1 cellular context compared by ENCODE assay signal in the genomic region with DNA sequence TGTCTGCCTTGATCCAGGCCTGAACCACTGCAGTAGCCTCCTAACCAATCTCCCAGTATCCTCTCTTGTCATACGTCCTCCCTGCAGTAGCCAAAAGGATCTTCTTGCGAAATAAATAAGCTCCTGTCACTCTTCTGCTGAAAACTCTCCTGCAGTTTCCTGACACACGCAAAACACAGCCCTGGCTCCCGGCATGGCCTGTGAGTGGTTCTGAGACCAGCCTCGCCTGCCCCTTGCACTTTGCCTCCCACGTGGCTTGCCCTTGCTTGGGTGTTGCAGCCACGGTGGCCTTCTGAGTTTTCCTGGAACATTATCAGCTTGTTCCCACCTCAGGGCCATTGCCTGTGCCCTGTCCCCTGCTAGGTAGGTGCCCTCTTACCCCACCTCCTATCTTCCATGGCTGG.
TF ChIP-seq lines count a peak whose summit lies in the region.

No MANE protein-coding gene starts in this region.

TF ChIP-seq in HepG2, 621 proteins besides CTCF, POLR2A, EP300 and RAD21 (continued from another document and continues in another):
- 0 out of 2 replicates have a peak, but pooled peaks have one; percentile 51 for TF ChIP-seq ZHX1 (CRISPR knock-in tag; IDR thresholded peaks at IDR 0.05; ENCODE audit: low read depth)
- TF ChIP-seq, protein P1, sequence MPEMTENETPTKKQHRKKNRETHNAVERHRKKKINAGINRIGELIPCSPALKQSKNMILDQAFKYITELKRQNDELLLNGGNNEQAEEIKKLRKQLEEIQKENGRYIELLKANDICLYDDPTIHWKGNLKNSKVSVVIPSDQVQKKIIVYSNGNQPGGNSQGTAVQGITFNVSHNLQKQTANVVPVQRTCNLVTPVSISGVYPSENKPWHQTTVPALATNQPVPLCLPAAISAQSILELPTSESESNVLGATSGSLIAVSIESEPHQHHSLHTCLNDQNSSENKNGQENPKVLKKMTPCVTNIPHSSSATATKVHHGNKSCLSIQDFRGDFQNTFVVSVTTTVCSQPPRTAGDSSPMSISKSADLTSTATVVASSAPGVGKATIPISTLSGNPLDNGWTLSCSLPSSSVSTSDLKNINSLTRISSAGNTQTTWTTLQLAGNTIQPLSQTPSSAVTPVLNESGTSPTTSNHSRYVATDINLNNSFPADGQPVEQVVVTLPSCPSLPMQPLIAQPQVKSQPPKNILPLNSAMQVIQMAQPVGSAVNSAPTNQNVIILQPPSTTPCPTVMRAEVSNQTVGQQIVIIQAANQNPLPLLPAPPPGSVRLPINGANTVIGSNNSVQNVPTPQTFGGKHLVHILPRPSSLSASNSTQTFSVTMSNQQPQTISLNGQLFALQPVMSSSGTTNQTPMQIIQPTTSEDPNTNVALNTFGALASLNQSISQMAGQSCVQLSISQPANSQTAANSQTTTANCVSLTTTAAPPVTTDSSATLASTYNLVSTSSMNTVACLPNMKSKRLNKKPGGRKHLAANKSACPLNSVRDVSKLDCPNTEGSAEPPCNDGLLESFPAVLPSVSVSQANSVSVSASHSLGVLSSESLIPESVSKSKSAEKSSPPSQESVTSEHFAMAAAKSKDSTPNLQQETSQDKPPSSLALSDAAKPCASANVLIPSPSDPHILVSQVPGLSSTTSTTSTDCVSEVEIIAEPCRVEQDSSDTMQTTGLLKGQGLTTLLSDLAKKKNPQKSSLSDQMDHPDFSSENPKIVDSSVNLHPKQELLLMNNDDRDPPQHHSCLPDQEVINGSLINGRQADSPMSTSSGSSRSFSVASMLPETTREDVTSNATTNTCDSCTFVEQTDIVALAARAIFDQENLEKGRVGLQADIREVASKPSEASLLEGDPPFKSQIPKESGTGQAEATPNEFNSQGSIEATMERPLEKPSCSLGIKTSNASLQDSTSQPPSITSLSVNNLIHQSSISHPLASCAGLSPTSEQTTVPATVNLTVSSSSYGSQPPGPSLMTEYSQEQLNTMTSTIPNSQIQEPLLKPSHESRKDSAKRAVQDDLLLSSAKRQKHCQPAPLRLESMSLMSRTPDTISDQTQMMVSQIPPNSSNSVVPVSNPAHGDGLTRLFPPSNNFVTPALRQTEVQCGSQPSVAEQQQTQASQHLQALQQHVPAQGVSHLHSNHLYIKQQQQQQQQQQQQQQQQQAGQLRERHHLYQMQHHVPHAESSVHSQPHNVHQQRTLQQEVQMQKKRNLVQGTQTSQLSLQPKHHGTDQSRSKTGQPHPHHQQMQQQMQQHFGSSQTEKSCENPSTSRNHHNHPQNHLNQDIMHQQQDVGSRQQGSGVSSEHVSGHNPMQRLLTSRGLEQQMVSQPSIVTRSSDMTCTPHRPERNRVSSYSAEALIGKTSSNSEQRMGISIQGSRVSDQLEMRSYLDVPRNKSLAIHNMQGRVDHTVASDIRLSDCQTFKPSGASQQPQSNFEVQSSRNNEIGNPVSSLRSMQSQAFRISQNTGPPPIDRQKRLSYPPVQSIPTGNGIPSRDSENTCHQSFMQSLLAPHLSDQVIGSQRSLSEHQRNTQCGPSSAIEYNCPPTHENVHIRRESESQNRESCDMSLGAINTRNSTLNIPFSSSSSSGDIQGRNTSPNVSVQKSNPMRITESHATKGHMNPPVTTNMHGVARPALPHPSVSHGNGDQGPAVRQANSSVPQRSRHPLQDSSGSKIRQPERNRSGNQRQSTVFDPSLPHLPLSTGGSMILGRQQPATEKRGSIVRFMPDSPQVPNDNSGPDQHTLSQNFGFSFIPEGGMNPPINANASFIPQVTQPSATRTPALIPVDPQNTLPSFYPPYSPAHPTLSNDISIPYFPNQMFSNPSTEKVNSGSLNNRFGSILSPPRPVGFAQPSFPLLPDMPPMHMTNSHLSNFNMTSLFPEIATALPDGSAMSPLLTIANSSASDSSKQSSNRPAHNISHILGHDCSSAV (CRISPR knock-in tag; IDR thresholded peaks at IDR 0.05; ENCODE audit: borderline replicate concordance): peak; percentile 36; the same call in 1 of the 2 replicates
- TF ChIP-seq KDM4B (CRISPR knock-in tag; IDR thresholded peaks at IDR 0.05): no peak
- peak; percentile 96 for TF ChIP-seq SAP130 (CRISPR knock-in tag; IDR thresholded peaks at IDR 0.05; ENCODE audit: low read depth)
- peak; percentile 46; the same call in 1 of the 2 replicates for TF ChIP-seq CCDC6 (CRISPR knock-in tag; IDR thresholded peaks at IDR 0.05)
- no peak for TF ChIP-seq TP53 (CRISPR knock-in tag; conservative IDR thresholded peaks at IDR 0.05)
- TF ChIP-seq ZNF292 (CRISPR knock-in tag; IDR thresholded peaks at IDR 0.05; ENCODE audit: borderline replicate concordance, low read depth): peak; percentile 80; the same call in 1 of the 2 replicates
- no peak for TF ChIP-seq ZNF749 (CRISPR knock-in tag; IDR thresholded peaks at IDR 0.05; ENCODE audit: borderline replicate concordance)
- no peak; the same call in 1 of the 2 replicates for TF ChIP-seq ZNF563 (CRISPR knock-in tag; IDR thresholded peaks at IDR 0.05)
- TF ChIP-seq SMAD1 (CRISPR knock-in tag; IDR thresholded peaks at IDR 0.05; ENCODE audit: borderline replicate concordance, low read depth): no peak
- TF ChIP-seq KLF12 (CRISPR knock-in tag; IDR thresholded peaks at IDR 0.05; ENCODE audit: borderline replicate concordance): no peak
- TF ChIP-seq, protein P2, sequence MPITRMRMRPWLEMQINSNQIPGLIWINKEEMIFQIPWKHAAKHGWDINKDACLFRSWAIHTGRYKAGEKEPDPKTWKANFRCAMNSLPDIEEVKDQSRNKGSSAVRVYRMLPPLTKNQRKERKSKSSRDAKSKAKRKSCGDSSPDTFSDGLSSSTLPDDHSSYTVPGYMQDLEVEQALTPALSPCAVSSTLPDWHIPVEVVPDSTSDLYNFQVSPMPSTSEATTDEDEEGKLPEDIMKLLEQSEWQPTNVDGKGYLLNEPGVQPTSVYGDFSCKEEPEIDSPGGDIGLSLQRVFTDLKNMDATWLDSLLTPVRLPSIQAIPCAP (CRISPR knock-in tag; IDR thresholded peaks at IDR 0.05; ENCODE audit: low read depth): no peak
- 0 out of 2 replicates have a peak, but pooled peaks have one; percentile 29 for TF ChIP-seq ZNF629 (CRISPR knock-in tag; conservative IDR thresholded peaks at IDR 0.05)
- TF ChIP-seq, protein P3, sequence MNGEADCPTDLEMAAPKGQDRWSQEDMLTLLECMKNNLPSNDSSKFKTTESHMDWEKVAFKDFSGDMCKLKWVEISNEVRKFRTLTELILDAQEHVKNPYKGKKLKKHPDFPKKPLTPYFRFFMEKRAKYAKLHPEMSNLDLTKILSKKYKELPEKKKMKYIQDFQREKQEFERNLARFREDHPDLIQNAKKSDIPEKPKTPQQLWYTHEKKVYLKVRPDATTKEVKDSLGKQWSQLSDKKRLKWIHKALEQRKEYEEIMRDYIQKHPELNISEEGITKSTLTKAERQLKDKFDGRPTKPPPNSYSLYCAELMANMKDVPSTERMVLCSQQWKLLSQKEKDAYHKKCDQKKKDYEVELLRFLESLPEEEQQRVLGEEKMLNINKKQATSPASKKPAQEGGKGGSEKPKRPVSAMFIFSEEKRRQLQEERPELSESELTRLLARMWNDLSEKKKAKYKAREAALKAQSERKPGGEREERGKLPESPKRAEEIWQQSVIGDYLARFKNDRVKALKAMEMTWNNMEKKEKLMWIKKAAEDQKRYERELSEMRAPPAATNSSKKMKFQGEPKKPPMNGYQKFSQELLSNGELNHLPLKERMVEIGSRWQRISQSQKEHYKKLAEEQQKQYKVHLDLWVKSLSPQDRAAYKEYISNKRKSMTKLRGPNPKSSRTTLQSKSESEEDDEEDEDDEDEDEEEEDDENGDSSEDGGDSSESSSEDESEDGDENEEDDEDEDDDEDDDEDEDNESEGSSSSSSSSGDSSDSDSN (CRISPR knock-in tag; IDR thresholded peaks at IDR 0.05): peak; percentile 79
- TF ChIP-seq CEBPG (CRISPR knock-in tag; IDR thresholded peaks at IDR 0.05): peak; percentile 93
- TF ChIP-seq SMARCC2 (IDR thresholded peaks at IDR 0.05): no peak
- no peak for TF ChIP-seq U2AF1 (optimal IDR thresholded peaks at IDR 0.05; ENCODE audit: low read depth, low read length)
- peak; percentile 57 for TF ChIP-seq SOX5 (CRISPR knock-in tag; IDR thresholded peaks at IDR 0.05; ENCODE audit: borderline replicate concordance)
- TF ChIP-seq SIN3A (IDR thresholded peaks at IDR 0.05; ENCODE audit: borderline replicate concordance, low read depth, low read length): peak; percentile 80
- TF ChIP-seq PLSCR1 (CRISPR knock-in tag; IDR thresholded peaks at IDR 0.05; ENCODE audit: borderline replicate concordance): no peak
- TF ChIP-seq ATF2 (CRISPR knock-in tag; IDR thresholded peaks at IDR 0.05): peak; percentile 62
- TF ChIP-seq MTF2 (CRISPR knock-in tag; IDR thresholded peaks at IDR 0.05; ENCODE audit: borderline replicate concordance): no peak
- TF ChIP-seq ZNF883 (CRISPR knock-in tag; IDR thresholded peaks at IDR 0.05; ENCODE audit: not compliant biosample characterization): peak; percentile 41
- TF ChIP-seq, protein P4, sequence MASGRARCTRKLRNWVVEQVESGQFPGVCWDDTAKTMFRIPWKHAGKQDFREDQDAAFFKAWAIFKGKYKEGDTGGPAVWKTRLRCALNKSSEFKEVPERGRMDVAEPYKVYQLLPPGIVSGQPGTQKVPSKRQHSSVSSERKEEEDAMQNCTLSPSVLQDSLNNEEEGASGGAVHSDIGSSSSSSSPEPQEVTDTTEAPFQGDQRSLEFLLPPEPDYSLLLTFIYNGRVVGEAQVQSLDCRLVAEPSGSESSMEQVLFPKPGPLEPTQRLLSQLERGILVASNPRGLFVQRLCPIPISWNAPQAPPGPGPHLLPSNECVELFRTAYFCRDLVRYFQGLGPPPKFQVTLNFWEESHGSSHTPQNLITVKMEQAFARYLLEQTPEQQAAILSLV (CRISPR knock-in tag; IDR thresholded peaks at IDR 0.05; ENCODE audit: borderline replicate concordance): no peak
- no peak for TF ChIP-seq PRPF4 (IDR thresholded peaks at IDR 0.05; ENCODE audit: low read depth, low read length, poor library complexity, severe bottlenecking)
- no peak for TF ChIP-seq ZSCAN12 (CRISPR knock-in tag; IDR thresholded peaks at IDR 0.05)
- no peak for TF ChIP-seq ZSCAN31 (CRISPR knock-in tag; IDR thresholded peaks at IDR 0.05; ENCODE audit: low read depth)
- peak; percentile 93 for TF ChIP-seq SALL1 (CRISPR knock-in tag; IDR thresholded peaks at IDR 0.05)
- peak; percentile 73; the same call in 1 of the 2 replicates for TF ChIP-seq TOPORS (CRISPR knock-in tag; IDR thresholded peaks at IDR 0.05)
- no peak for TF ChIP-seq AGO2 (optimal IDR thresholded peaks at IDR 0.05; ENCODE audit: low read depth, low read length)
- TF ChIP-seq ZNF773 (CRISPR knock-in tag; IDR thresholded peaks at IDR 0.05; ENCODE audit: borderline replicate concordance): no peak
- TF ChIP-seq TMF1 (CRISPR knock-in tag; IDR thresholded peaks at IDR 0.05; ENCODE audit: low read depth): 0 out of 2 replicates have a peak, but pooled peaks have one; percentile 49
- no peak for TF ChIP-seq ATM (IDR thresholded peaks at IDR 0.05; ENCODE audit: borderline replicate concordance)
- peak; percentile 9; the same call in 1 of the 2 replicates for TF ChIP-seq ZMYM3 (CRISPR knock-in tag; IDR thresholded peaks at IDR 0.05)
- peak; percentile 42 for TF ChIP-seq YY1 (IDR thresholded peaks at IDR 0.05; ENCODE audit: insufficient read depth, insufficient replicate concordance, low read depth, low read length)
- TF ChIP-seq ZFP36 (IDR thresholded peaks at IDR 0.05; ENCODE audit: borderline replicate concordance, low read depth, low read length, partially characterized antibody): no peak
- no peak for TF ChIP-seq PHB2 (IDR thresholded peaks at IDR 0.05; ENCODE audit: partially characterized antibody)
- no peak for TF ChIP-seq ZNF619 (CRISPR knock-in tag; IDR thresholded peaks at IDR 0.05)
- TF ChIP-seq DDIT3 (CRISPR knock-in tag; IDR thresholded peaks at IDR 0.05): 0 out of 2 replicates have a peak, but pooled peaks have one; percentile 15
- 0 out of 2 replicates have a peak, but pooled peaks have one; percentile 54 for TF ChIP-seq ZNF329 (CRISPR knock-in tag; IDR thresholded peaks at IDR 0.05; ENCODE audit: low read depth)
- TF ChIP-seq ZNF790 (CRISPR knock-in tag; IDR thresholded peaks at IDR 0.05; ENCODE audit: borderline replicate concordance): no peak
- peak; percentile 83 for TF ChIP-seq PITX1 (CRISPR knock-in tag; IDR thresholded peaks at IDR 0.05)
- no peak for TF ChIP-seq BATF2 (CRISPR knock-in tag; IDR thresholded peaks at IDR 0.05)
- peak; percentile 55; the same call in 1 of the 2 replicates for TF ChIP-seq KDM2A (CRISPR knock-in tag; IDR thresholded peaks at IDR 0.05; ENCODE audit: borderline replicate concordance, low read depth)
